2 cellular contexts compared by ENCODE assay signal in the genomic region with DNA sequence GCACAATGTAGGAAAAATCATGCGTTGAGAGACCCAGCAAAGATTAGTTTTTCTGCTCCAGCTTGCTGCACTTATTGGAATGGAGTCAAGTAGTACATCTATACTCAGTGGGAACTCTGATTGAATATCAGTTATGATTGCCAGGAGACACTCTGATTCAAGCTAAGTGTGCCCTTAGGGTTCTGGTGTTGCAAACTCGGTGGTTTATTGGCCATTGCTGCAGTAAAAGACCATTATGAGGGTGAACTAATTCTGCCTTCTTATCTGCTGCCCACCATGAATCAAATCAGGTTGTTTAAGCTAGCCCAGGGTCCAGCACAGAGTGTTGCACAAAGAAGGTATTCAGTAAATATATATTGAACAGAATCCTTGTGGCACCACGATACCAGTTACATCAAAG.
A peak's percentile ranks its signal among the peaks of the same experiment; 100 is the strongest.
TF ChIP-seq lines count a peak whose summit lies in the region.

No MANE protein-coding gene starts in this region.

TF ChIP-seq in SK-N-SH, 30 proteins besides CTCF, POLR2A, EP300 and RAD21 (continued from another document):
- TF ChIP-seq, protein P1, sequence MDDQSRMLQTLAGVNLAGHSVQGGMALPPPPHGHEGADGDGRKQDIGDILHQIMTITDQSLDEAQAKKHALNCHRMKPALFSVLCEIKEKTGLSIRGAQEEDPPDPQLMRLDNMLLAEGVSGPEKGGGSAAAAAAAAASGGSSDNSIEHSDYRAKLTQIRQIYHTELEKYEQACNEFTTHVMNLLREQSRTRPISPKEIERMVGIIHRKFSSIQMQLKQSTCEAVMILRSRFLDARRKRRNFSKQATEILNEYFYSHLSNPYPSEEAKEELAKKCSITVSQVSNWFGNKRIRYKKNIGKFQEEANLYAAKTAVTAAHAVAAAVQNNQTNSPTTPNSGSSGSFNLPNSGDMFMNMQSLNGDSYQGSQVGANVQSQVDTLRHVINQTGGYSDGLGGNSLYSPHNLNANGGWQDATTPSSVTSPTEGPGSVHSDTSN (IDR thresholded peaks at IDR 0.05), result no peak
- TF ChIP-seq RCOR1 (IDR thresholded peaks at IDR 0.05; ENCODE audit: low read length) (peak; percentile 66; the same call in 1 of the 2 replicates), RFX5 (IDR thresholded peaks at IDR 0.05; ENCODE audit: low read length) (no peak), CHD2 (IDR thresholded peaks at IDR 0.05; ENCODE audit: low read length, partially characterized antibody) (peak; percentile 10), GABPA (IDR thresholded peaks at IDR 0.05; ENCODE audit: low read depth) (no peak), FOSL2 (IDR thresholded peaks at IDR 0.05; ENCODE audit: borderline replicate concordance, low read depth) (no peak)

TF ChIP-seq in SK-N-SH treated with all-trans-retinoic acid at 6 μM for 48 hours, 23 proteins besides CTCF, POLR2A, EP300 and RAD21 (continued from another document):
- TF ChIP-seq TOX (CRISPR knock-in tag; IDR thresholded peaks at IDR 0.05; ENCODE audit: borderline replicate concordance), result no peak
- TF ChIP-seq ISL1 (CRISPR knock-in tag; IDR thresholded peaks at IDR 0.05), result no peak
- TF ChIP-seq, protein P2, sequence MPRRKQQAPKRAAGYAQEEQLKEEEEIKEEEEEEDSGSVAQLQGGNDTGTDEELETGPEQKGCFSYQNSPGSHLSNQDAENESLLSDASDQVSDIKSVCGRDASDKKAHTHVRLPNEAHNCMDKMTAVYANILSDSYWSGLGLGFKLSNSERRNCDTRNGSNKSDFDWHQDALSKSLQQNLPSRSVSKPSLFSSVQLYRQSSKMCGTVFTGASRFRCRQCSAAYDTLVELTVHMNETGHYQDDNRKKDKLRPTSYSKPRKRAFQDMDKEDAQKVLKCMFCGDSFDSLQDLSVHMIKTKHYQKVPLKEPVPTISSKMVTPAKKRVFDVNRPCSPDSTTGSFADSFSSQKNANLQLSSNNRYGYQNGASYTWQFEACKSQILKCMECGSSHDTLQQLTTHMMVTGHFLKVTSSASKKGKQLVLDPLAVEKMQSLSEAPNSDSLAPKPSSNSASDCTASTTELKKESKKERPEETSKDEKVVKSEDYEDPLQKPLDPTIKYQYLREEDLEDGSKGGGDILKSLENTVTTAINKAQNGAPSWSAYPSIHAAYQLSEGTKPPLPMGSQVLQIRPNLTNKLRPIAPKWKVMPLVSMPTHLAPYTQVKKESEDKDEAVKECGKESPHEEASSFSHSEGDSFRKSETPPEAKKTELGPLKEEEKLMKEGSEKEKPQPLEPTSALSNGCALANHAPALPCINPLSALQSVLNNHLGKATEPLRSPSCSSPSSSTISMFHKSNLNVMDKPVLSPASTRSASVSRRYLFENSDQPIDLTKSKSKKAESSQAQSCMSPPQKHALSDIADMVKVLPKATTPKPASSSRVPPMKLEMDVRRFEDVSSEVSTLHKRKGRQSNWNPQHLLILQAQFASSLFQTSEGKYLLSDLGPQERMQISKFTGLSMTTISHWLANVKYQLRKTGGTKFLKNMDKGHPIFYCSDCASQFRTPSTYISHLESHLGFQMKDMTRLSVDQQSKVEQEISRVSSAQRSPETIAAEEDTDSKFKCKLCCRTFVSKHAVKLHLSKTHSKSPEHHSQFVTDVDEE (CRISPR knock-in tag; IDR thresholded peaks at IDR 0.05), result no peak
- no peak for TF ChIP-seq ZNF70 (CRISPR knock-in tag; IDR thresholded peaks at IDR 0.05)
- TF ChIP-seq ESRRG (CRISPR knock-in tag; IDR thresholded peaks at IDR 0.05), result no peak
TF ChIP-seq in SK-N-SH treated with all-trans-retinoic acid at 6 μM for 48 hours: peak in this region for 0.
